Comparison of ENCODE assay signal across 24 cellular contexts in the genomic region with DNA sequence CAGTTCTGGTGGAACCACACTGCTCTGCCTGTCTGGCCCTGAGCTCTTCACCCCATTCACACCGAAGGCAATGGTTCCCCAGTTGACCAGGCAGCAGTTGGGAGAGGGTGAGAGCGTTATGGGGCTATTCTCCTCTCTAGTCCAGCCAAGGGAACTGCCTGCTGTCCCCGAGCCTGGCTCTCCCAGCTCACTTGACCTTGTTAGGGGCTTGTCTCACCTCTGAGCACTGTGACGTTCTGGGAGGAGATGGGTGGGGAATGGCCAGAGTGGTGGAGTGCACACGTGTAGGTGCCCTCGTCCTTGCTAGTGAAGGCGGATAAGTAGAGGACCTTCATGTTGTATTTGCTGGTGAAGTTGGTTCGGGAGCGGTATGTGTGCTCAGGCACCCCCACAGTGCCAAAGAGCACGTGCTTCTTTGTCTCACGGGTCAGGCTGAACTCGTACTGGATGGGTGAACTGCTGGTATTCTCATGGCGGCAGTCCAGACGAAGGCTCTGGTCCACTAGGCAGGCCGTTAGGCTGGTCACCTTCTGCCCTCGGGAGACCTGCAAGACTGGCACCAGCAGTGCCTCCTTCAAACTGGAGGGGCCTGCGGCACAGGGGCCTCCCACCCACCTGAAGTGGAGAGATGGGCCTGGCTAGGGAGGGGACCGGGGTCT. TPM values are rescaled to one million over a fixed set of nuclear protein-coding genes. Genes with fewer than 3 reads are reported as not detected.
A peak's percentile ranks its signal among the peaks of the same experiment; 100 is the strongest.
DNase-seq lines count a peak whose midpoint lies in the region; ATAC-seq, FAIRE-seq and TF ChIP-seq lines count a peak whose summit lies in the region.
"Had no signal": no experiment of that assay in that cellular context is flagged by ENCODE, and none has a peak within 500 bp of the region (broad histone marks: within the 10 kb centered on the region; RNA-seq: fewer than 3 reads in every experiment).

No MANE protein-coding gene starts in this region.

- peaks cover 6% of the 10 kb centered on the region for H3K27me3 Mint-ChIP-seq in neural progenitor cell (ENCODE audit: insufficient read depth, low read depth)

- H3K4me3 ChIP-seq in iPS-18a (ENCODE audit: low read length): peak overlapping the region; percentile 77
- H3K4me3 ChIP-seq in neural progenitor cell: no peak overlapping the region
- H3K4me3 ChIP-seq in neuronal stem cell (ENCODE audit: low read length in 2 of 2): no peak overlapping the region
- H3K4me3 ChIP-seq: gastrocnemius medialis had no signal

- H2BK120ac ChIP-seq in neuronal stem cell (ENCODE audit: low read depth, low read length): no peak overlapping the region

- ATAC-seq in HG03571 (IDR thresholded peaks at IDR 0.05; ENCODE audit: unreplicated experiment): no peak
- ATAC-seq: gastrocnemius medialis; natural killer cell; Right ventricle myocardium inferior; stimulated activated effector memory CD8-positive, alpha-beta T cell treated with anti-CD3 and anti-CD28 coated beads, Interleukin-12 subunit alpha, Interleukin-12 subunit beta, amount 100 ng/mL, for 72 hours had no signal

- H2AFZ ChIP-seq in neural progenitor cell (replicated peaks) (no peak overlapping the region), neuronal stem cell (ENCODE audit: low read length) (no peak overlapping the region)

- H3K36me3 Mint-ChIP-seq in neural progenitor cell: peaks cover 17% of the 10 kb centered on the region
- H3K36me3 Mint-ChIP-seq: activated CD4-positive, alpha-beta memory T cell treated with anti-CD3 and anti-CD28 coated beads for 36 hours; natural killer cell; stimulated activated effector memory CD8-positive, alpha-beta T cell treated with anti-CD3 and anti-CD28 coated beads, Interleukin-12 subunit alpha, Interleukin-12 subunit beta, amount 100 ng/mL, for 72 hours had no signal

- H3K27me3 ChIP-seq in iPS-18a (ENCODE audit: control insufficient read depth, insufficient read depth, low read length) (no peaks in the 10 kb centered on the region), neural progenitor cell (no peaks in the 10 kb centered on the region), neuronal stem cell (ENCODE audit: control insufficient read depth in 3 of 3, insufficient read depth in 3 of 3, low read depth in 1 of 3, low read length in 3 of 3) (peaks cover 0 to 30% (median 0%) of the 10 kb centered on the region in 3 experiments)

- H3K4ac ChIP-seq in neuronal stem cell (ENCODE audit: low read length): no peak overlapping the region

- H3F3A ChIP-seq in neural progenitor cell (ENCODE audit: low read depth): peaks cover 14% of the 10 kb centered on the region

- no peak overlapping the region for H3K23ac ChIP-seq in neuronal stem cell (ENCODE audit: low read depth, low read length, poor library complexity)

- H3K79me2 ChIP-seq in neural progenitor cell (ENCODE audit: low read depth): peaks cover 29% of the 10 kb centered on the region

- H3K4me3 Mint-ChIP-seq in neural progenitor cell: peak overlapping the region; percentile 48
- H3K4me3 Mint-ChIP-seq: activated CD4-positive, alpha-beta memory T cell treated with anti-CD3 and anti-CD28 coated beads for 36 hours; natural killer cell; stimulated activated effector memory CD8-positive, alpha-beta T cell treated with anti-CD3 and anti-CD28 coated beads, Interleukin-12 subunit alpha, Interleukin-12 subunit beta, amount 100 ng/mL, for 72 hours; type B pancreatic cell had no signal

- H3K9me3 Mint-ChIP-seq in neural progenitor cell: no peaks in the 10 kb centered on the region
- H3K9me3 Mint-ChIP-seq: activated CD4-positive, alpha-beta memory T cell treated with anti-CD3 and anti-CD28 coated beads for 36 hours; natural killer cell; stimulated activated effector memory CD8-positive, alpha-beta T cell treated with anti-CD3 and anti-CD28 coated beads, Interleukin-12 subunit alpha, Interleukin-12 subunit beta, amount 100 ng/mL, for 72 hours; type B pancreatic cell had no signal

- H3K9ac ChIP-seq in iPS-18a (ENCODE audit: low read length): no peak overlapping the region
- no peak overlapping the region for H3K9ac ChIP-seq in neural progenitor cell
- H3K9ac ChIP-seq in neuronal stem cell (ENCODE audit: low read depth, low read length, poor library complexity): no peak overlapping the region

- H3K79me1 ChIP-seq in neuronal stem cell (ENCODE audit: low read depth, low read length): peaks cover 8% of the 10 kb centered on the region

- peak; percentile 85 for FAIRE-seq in RCC 7860 (lab: Jason Lieb, UNC)
- FAIRE-seq: GM18507 had no signal

- no peak overlapping the region for H4K91ac ChIP-seq in neuronal stem cell (ENCODE audit: low read depth, low read length, poor library complexity)

- H3K4me1 ChIP-seq in iPS-18a (ENCODE audit: control insufficient read depth, low read depth, low read length) (peaks cover 44% of the 10 kb centered on the region), neural progenitor cell (peaks cover 16% of the 10 kb centered on the region), neuronal stem cell (ENCODE audit: control insufficient read depth in 2 of 2, insufficient read depth in 1 of 2, low read depth in 1 of 2, low read length in 2 of 2) (peaks cover 14 to 16% of the 10 kb centered on the region in 2 donors)

- peaks cover 26% of the 10 kb centered on the region for H4K20me1 ChIP-seq in neural progenitor cell (ENCODE audit: low read depth)

- H2BK5ac ChIP-seq in neuronal stem cell (ENCODE audit: low read length): no peak overlapping the region

- H3K4me1 Mint-ChIP-seq in neural progenitor cell: peaks cover 30% of the 10 kb centered on the region

- DNase-seq in AG20443 (ENCODE audit: low spot score) (peak; percentile 3), RCC 7860 (ENCODE audit: low spot score) (peak; percentile 85), neural progenitor cell (ENCODE audit: low spot score) (no peak), pons (ENCODE audit: low spot score) (no peak), neuronal stem cell (ENCODE audit: low spot score) (no peak), T1000 (lab: John Stamatoyannopoulos, UW) (no peak)
- DNase-seq: activated CD4-positive, alpha-beta memory T cell treated with anti-CD3 and anti-CD28 coated beads for 36 hours; activated naive CD4-positive, alpha-beta T cell treated with anti-CD3 and anti-CD28 coated beads, Interleukin-2, amount 50 U/mL, for 16 hours; activated T-cell treated with anti-CD3 and anti-CD28 coated beads, Interleukin-2, amount 50 U/mL, for 1 hour; cortex of kidney; gastrocnemius medialis; H7; Kasumi-1; mammary epithelial cell; natural killer cell; NCI-H1092; NCI-H2029 treated with DMSO at 0.1 percent for 48 hours had no signal

- no peak overlapping the region for H3K27ac ChIP-seq in iPS-18a (ENCODE audit: low read length)
- no peak overlapping the region for H3K27ac ChIP-seq in neural progenitor cell
- H3K27ac ChIP-seq in neuronal stem cell (replicated peaks; ENCODE audit: low read length): no peak overlapping the region
- H3K27ac ChIP-seq: gastrocnemius medialis had no signal

- no peak overlapping the region for H2BK15ac ChIP-seq in neuronal stem cell (ENCODE audit: low read length)

- no peak overlapping the region for H4K8ac ChIP-seq in neuronal stem cell (ENCODE audit: low read depth, low read length)

- H2BK12ac ChIP-seq in neuronal stem cell (ENCODE audit: low read length): no peak overlapping the region

- H3K36me3 ChIP-seq in iPS-18a (ENCODE audit: control insufficient read depth, low read depth, low read length) (peaks cover 37% of the 10 kb centered on the region), neural progenitor cell (no peaks in the 10 kb centered on the region), neuronal stem cell (replicated peaks in 1 of 2; ENCODE audit: control insufficient read depth in 2 of 2, insufficient read depth in 2 of 2, low read length in 2 of 2) (peaks cover 10 to 16% of the 10 kb centered on the region in 2 donors)
- H3K36me3 ChIP-seq: gastrocnemius medialis had no signal

- no peak overlapping the region for H2AK5ac ChIP-seq in neuronal stem cell (ENCODE audit: low read depth, low read length)

- no peak for TF ChIP-seq CTCF in neural progenitor cell (IDR thresholded peaks at IDR 0.05)

- no CpG with 5 or more reads among the region's 18 CpGs for WGBS in neuronal stem cell (ENCODE audit: extremely low coverage in 2 of 2, insufficient read length in 2 of 2, insufficient replicate concordance in 1 of 2), 2 donors

- H3K9me3 ChIP-seq in iPS-18a (ENCODE audit: control insufficient read depth, low read depth, low read length) (no peaks in the 10 kb centered on the region), neural progenitor cell (ENCODE audit: low read depth) (no peaks in the 10 kb centered on the region), neuronal stem cell (replicated peaks in 1 of 2; ENCODE audit: control insufficient read depth in 2 of 2, insufficient read depth in 1 of 2, low read depth in 1 of 2, low read length in 2 of 2) (no peaks in the 10 kb centered on the region)
- H3K9me3 ChIP-seq: gastrocnemius medialis had no signal

- H3K27ac Mint-ChIP-seq in neural progenitor cell: no peak overlapping the region
- H3K27ac Mint-ChIP-seq: activated CD4-positive, alpha-beta memory T cell treated with anti-CD3 and anti-CD28 coated beads for 36 hours; natural killer cell; stimulated activated effector memory CD8-positive, alpha-beta T cell treated with anti-CD3 and anti-CD28 coated beads, Interleukin-12 subunit alpha, Interleukin-12 subunit beta, amount 100 ng/mL, for 72 hours; type B pancreatic cell had no signal

- no peak overlapping the region for H3K14ac ChIP-seq in neuronal stem cell (ENCODE audit: low read length)

- H3K18ac ChIP-seq in neuronal stem cell (ENCODE audit: low read length): no peak overlapping the region

- H3K4me2 ChIP-seq in neural progenitor cell (no peak overlapping the region), neuronal stem cell (ENCODE audit: insufficient read depth, low read length, poor library complexity, severe bottlenecking) (no peak overlapping the region)

RNA-seq across cellular contexts. Expression of gene THY1, which starts 3.0 kb away (rescaled TPM):
- 49.2 and 93.9 TPM in 2 replicates for total RNA-seq in neural progenitor cell (ENCODE audit: low replicate concordance)
- polyA plus RNA-seq in neuronal stem cell (2013, experiment 1 of 2): 85.1 TPM
- 84.3 TPM for polyA plus RNA-seq in neuronal stem cell (2013, experiment 2 of 2)
- total RNA-seq: natural killer cell, NCI-H460 had no signal

RNA-seq across cellular contexts. Expression of gene USP2, which starts 38.5 kb away (rescaled TPM):
- 2.1 and 2.6 TPM in 2 replicates for total RNA-seq in neural progenitor cell (ENCODE audit: low replicate concordance)
- polyA plus RNA-seq in neuronal stem cell (2013, experiment 1 of 2): 4.2 TPM
- polyA plus RNA-seq in neuronal stem cell (2013, experiment 2 of 2): 4.4 TPM

Comparison
In these comparisons a context has a peak if more than half of its experiments do, and no peak if none do; other contexts are left out.
1. DNase-seq: peak in AG20443 (single experiment) and RCC 7860 (single experiment); none in neural progenitor cell (single experiment), pons (single experiment), neuronal stem cell (single experiment) and T1000 (single experiment).